In the genomic region with DNA sequence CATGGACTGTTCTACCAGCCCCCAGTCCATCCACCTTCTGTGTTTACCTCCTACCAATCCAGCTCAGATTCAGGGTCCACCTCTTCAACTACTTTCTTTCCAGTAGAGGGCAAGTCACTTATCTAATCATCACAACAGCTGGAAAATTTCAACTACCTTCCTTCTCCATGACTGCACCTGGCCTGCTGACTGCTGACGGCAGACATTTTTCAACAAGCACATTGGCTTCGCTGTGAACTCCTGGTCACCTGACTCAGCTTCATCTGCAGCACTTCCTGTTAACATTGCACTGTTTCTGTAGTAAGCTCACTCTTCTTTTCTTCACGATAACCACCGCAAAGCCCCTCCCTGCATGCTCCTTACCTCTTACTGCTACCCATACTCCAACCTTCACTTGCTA, we compare ENCODE assay signal across 24 cellular contexts.
"Had no signal": no experiment of that assay in that cellular context is flagged by ENCODE, and none has a peak within 500 bp of the region (broad histone marks: within the 10 kb centered on the region; RNA-seq: fewer than 3 reads in every experiment).

No MANE protein-coding gene starts in this region.

- H3K4me2 ChIP-seq: PC-9 had no signal

- ATAC-seq: activated CD8-positive, alpha-beta memory T cell treated with anti-CD3 and anti-CD28 coated beads, Interleukin-2, amount 10 ng/mL, durations not matched to agents 7 days and 5 days; activated naive CD8-positive, alpha-beta T cell treated with anti-CD3 and anti-CD28 coated beads, Interleukin-2, amount 50 U/mL, for 24 hours; body of pancreas; K562; T-cell had no signal

- H3K27ac ChIP-seq: ascending aorta, body of pancreas, PC-9, SK-N-MC, WERI-Rb-1 had no signal

- H2AFZ ChIP-seq: PC-9 had no signal

- H3K36me3 ChIP-seq: ascending aorta, WERI-Rb-1 had no signal

- H3K4me1 ChIP-seq: ascending aorta, body of pancreas had no signal

- H3K4me3 ChIP-seq: ascending aorta, body of pancreas, K562, PC-9, SK-N-MC had no signal

- DNase-seq: activated CD4-positive, alpha-beta T cell treated with anti-CD3 and anti-CD28 coated beads for 1 hour; activated CD4-positive, alpha-beta T cell treated with anti-CD3 and anti-CD28 coated beads, Interleukin-2, amount 10 ng/mL, durations not matched to agents 24 days and 14 days; activated CD4-positive, alpha-beta T cell treated with anti-CD3 and anti-CD28 coated beads, Interleukin-2, amount 50 U/mL, for 48 hours; activated CD8-positive, alpha-beta memory T cell treated with anti-CD3 and anti-CD28 coated beads, Interleukin-2, amount 10 ng/mL, durations not matched to agents 7 days and 5 days; activated effector memory CD4-positive, alpha-beta T cell treated with Interleukin-2 at 50 U/mL for 16 hours; activated naive CD4-positive, alpha-beta T cell; activated naive CD8-positive, alpha-beta T cell treated with anti-CD3 and anti-CD28 coated beads, Interleukin-2, amount 50 U/mL, for 24 hours; activated T-cell treated with anti-CD3 and anti-CD28 coated beads, Interleukin-2, amount 50 U/mL, for 24 hours; amniotic stem cell; body of pancreas; Karpas-422; NCI-H1105; NCI-H1436; NCI-H1694 treated with DMSO at 0.1 percent for 48 hours; NCI-H2029 treated with DMSO at 0.1 percent for 48 hours; NCI-H446; NCI-H524; PC-9; SIG-M5; T-cell; WERI-Rb-1 had no signal

- H3K27me3 ChIP-seq: ascending aorta, body of pancreas had no signal

- H3K9me3 ChIP-seq: ascending aorta, body of pancreas had no signal
